9 cellular contexts compared by ENCODE assay signal in the genomic region with DNA sequence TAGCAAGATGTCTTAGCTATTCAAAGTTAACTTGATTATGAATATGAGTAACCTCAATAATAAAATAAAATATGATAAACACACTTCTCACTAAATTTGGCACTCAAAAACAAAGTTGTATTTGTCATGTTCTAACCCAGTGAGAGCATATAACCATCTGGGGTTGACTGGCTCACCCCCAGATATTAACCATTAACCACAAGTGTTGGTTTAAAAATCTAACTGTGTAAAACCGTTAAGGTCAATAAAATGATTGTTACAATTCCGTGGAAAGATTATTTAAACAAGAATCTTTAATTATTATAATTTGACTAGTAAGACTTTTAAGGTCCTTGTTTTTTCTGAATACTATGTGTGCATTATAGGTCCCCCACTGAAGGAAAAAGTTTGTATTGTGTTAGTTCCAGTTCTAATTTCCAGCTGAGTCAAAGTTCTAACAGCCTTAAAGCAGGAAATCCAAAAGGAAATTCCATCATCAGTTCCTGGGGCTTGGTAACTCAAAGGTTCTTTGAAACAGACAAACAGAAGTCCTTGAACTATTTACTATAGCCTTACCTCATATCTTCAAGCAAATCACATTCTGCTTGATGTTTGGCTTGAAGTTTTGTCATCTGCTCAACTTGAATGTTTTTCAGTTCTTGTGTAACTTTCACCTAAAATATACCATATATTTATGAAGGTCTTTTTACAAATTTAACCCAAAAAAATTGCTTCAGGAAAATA. TPM values are rescaled to one million over a fixed set of nuclear protein-coding genes. Genes with fewer than 3 reads are reported as not detected.
DNase-seq lines count a peak whose midpoint lies in the region; ATAC-seq and TF ChIP-seq lines count a peak whose summit lies in the region.
"Had no signal": no experiment of that assay in that cellular context is flagged by ENCODE, and none has a peak within 500 bp of the region (broad histone marks: within the 10 kb centered on the region; RNA-seq: fewer than 3 reads in every experiment).

No MANE protein-coding gene starts in this region.

- DNase-seq in A172 (ENCODE audit: low spot score) (peak; percentile 18), GM23338 (ENCODE audit: low spot score) (no peak), astrocyte of the cerebellum (ENCODE audit: low read depth) (no peak), lung microvascular endothelial cell (ENCODE audit: low read depth in 2 of 2) (peak; percentile 82 to 91), medulla oblongata (ENCODE audit: extremely low spot score) (no peak), CD1c-positive myeloid dendritic cell (ENCODE audit: extremely low spot score) (no peak), NCI-H510A (lab: John Stamatoyannopoulos, UW) (no peak)
- DNase-seq: retina had no signal

- H3K9me2 ChIP-seq in GM23338 (ENCODE audit: insufficient read depth): no peaks in the 10 kb centered on the region

- no peak for ATAC-seq in GM23338
- no peak for ATAC-seq in HG03139 (IDR thresholded peaks at IDR 0.05; ENCODE audit: unreplicated experiment)

- no peak overlapping the region for H3K4me3 Mint-ChIP-seq in GM23338

- peaks cover 9% of the 10 kb centered on the region for H4K20me1 ChIP-seq in GM23338 (replicated peaks; ENCODE audit: insufficient read depth)

- peaks cover 24% of the 10 kb centered on the region for H3K27me3 Mint-ChIP-seq in GM23338 (ENCODE audit: insufficient read depth, low read depth, poor library complexity)

- H3K27ac ChIP-seq in GM23338 (ENCODE audit: low read depth): no peak overlapping the region

- H3F3A ChIP-seq in GM23338 (replicated peaks; ENCODE audit: low read depth): peaks cover 11% of the 10 kb centered on the region

- H3K9me3 Mint-ChIP-seq in GM23338: no peaks in the 10 kb centered on the region; the same call in 2 of the 3 replicates

- H3K36me3 Mint-ChIP-seq in GM23338 (ENCODE audit: low read depth): no peaks in the 10 kb centered on the region; the same call in 2 of the 3 replicates

- H2AFZ ChIP-seq in GM23338: no peak overlapping the region

- no peak for TF ChIP-seq CTCF in GM23338 (conservative IDR thresholded peaks at IDR 0.05; ENCODE audit: low read depth in 2 of 2)
- no peak for TF ChIP-seq CTCF in astrocyte of the cerebellum (IDR thresholded peaks at IDR 0.05; ENCODE audit: low read depth, low read length, missing control alignments)

- in situ Hi-C loops in astrocyte of the cerebellum (cut with HindIII; ENCODE audit: low sequenced_read_pairs): no loop called here

- no peaks in the 10 kb centered on the region for H3K79me2 ChIP-seq in GM23338 (replicated peaks; ENCODE audit: insufficient read depth)

- H3K27ac Mint-ChIP-seq in GM23338: no peak overlapping the region

- H3K4me1 Mint-ChIP-seq in GM23338: peaks cover 20% of the 10 kb centered on the region

- peak overlapping the region; percentile 97 for H3K4me2 ChIP-seq in GM23338

- H3K4me1 ChIP-seq in GM23338 (ENCODE audit: insufficient read depth): peaks cover 25% of the 10 kb centered on the region

- H3K4me3 ChIP-seq in GM23338 (peak overlapping the region; percentile 89), astrocyte of the cerebellum (ENCODE audit: low read depth, low read length) (peak overlapping the region; percentile 92)

- no peaks in the 10 kb centered on the region for H3K36me3 ChIP-seq in GM23338 (ENCODE audit: insufficient read depth)

- H3K27me3 ChIP-seq in GM23338 (ENCODE audit: insufficient read depth): peaks cover 25% of the 10 kb centered on the region

TF ChIP-seq in GM23338, 12 proteins besides CTCF, POLR2A, EP300 and RAD21 (continues in another document):
- TF ChIP-seq POLR2AphosphoS5 (IDR thresholded peaks at IDR 0.05; ENCODE audit: low read depth) (no peak), EZH2 (IDR thresholded peaks at IDR 0.05; ENCODE audit: low read depth, unreplicated experiment) (no peak), CREB1 (CRISPR knock-in tag; IDR thresholded peaks at IDR 0.05; ENCODE audit: low read depth) (no peak), ZNF331 (CRISPR knock-in tag; IDR thresholded peaks at IDR 0.05; ENCODE audit: low read depth) (no peak), ZNF114 (CRISPR knock-in tag; IDR thresholded peaks at IDR 0.05) (no peak), EZH2phosphoT487 (IDR thresholded peaks at IDR 0.05; ENCODE audit: unreplicated experiment) (no peak), STAT1 (IDR thresholded peaks at IDR 0.05; ENCODE audit: unreplicated experiment) (no peak), JUNB (IDR thresholded peaks at IDR 0.05; ENCODE audit: unreplicated experiment) (no peak)
- TF ChIP-seq, protein P1, sequence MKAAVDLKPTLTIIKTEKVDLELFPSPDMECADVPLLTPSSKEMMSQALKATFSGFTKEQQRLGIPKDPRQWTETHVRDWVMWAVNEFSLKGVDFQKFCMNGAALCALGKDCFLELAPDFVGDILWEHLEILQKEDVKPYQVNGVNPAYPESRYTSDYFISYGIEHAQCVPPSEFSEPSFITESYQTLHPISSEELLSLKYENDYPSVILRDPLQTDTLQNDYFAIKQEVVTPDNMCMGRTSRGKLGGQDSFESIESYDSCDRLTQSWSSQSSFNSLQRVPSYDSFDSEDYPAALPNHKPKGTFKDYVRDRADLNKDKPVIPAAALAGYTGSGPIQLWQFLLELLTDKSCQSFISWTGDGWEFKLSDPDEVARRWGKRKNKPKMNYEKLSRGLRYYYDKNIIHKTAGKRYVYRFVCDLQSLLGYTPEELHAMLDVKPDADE (IDR thresholded peaks at IDR 0.05): no peak
- TF ChIP-seq, protein P2, sequence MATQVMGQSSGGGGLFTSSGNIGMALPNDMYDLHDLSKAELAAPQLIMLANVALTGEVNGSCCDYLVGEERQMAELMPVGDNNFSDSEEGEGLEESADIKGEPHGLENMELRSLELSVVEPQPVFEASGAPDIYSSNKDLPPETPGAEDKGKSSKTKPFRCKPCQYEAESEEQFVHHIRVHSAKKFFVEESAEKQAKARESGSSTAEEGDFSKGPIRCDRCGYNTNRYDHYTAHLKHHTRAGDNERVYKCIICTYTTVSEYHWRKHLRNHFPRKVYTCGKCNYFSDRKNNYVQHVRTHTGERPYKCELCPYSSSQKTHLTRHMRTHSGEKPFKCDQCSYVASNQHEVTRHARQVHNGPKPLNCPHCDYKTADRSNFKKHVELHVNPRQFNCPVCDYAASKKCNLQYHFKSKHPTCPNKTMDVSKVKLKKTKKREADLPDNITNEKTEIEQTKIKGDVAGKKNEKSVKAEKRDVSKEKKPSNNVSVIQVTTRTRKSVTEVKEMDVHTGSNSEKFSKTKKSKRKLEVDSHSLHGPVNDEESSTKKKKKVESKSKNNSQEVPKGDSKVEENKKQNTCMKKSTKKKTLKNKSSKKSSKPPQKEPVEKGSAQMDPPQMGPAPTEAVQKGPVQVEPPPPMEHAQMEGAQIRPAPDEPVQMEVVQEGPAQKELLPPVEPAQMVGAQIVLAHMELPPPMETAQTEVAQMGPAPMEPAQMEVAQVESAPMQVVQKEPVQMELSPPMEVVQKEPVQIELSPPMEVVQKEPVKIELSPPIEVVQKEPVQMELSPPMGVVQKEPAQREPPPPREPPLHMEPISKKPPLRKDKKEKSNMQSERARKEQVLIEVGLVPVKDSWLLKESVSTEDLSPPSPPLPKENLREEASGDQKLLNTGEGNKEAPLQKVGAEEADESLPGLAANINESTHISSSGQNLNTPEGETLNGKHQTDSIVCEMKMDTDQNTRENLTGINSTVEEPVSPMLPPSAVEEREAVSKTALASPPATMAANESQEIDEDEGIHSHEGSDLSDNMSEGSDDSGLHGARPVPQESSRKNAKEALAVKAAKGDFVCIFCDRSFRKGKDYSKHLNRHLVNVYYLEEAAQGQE (IDR thresholded peaks at IDR 0.05; ENCODE audit: unreplicated experiment): no peak

RNA-seq across cellular contexts. Expression of a gene that starts 2.5 kb away (rescaled TPM):
- 6.3 and 8.7 TPM in 2 replicates for total RNA-seq in A172 (2014; rRNA removed; shearing (Covaris generic))
- total RNA-seq in GM23338 (2014; rRNA removed; shearing (Covaris generic)): 3.3 and 5.2 TPM in 2 replicates
- polyA plus RNA-seq in GM23338 (2016; fragmentation: Nextera tagmentation; extraction: Ambion mirVana): 3.5 and 3.6 TPM in 2 replicates
- total RNA-seq in lung microvascular endothelial cell: 13.7 and 15.9 TPM in 2 replicates

Comparison
In these comparisons a context has a peak if more than half of its experiments do, and no peak if none do; other contexts are left out.
1. DNase-seq: peak in A172 (single experiment) and lung microvascular endothelial cell (2 of 2); none in GM23338 (single experiment), astrocyte of the cerebellum (single experiment), medulla oblongata (single experiment), CD1c-positive myeloid dendritic cell (single experiment) and NCI-H510A (single experiment).